Comparison of ENCODE assay signal across 9 cellular contexts in the genomic region with DNA sequence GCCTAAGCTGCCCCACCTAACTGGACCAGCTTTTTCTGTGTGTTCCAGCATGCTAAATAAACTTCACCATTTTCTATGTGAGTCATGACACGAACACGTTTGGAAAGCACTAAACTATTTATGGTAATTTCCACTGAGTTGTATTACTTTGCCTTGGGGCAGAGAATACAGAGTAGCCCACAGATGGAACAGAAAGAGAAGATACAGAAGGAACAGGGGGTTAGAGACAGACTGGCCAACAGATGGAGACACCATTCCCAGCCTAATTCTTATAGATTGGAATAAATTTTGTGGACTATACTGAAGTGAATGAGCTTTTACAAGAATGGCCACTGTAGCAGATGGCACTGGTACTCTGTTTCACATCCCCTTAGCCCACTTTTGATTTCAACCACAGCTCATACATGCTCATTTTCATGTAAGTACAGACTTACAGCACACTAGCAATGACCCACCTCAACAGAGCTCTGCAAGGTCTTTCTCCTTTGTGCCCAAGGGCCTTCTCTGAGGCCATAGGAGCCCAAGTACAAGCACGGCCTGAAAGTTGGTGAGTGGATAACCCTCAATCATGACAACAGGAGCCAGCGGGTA. TPM values are rescaled to one million over a fixed set of nuclear protein-coding genes. Genes with fewer than 3 reads are reported as not detected.
DNase-seq lines count a peak whose midpoint lies in the region; ATAC-seq, FAIRE-seq and TF ChIP-seq lines count a peak whose summit lies in the region.
"Had no signal": no experiment of that assay in that cellular context is flagged by ENCODE, and none has a peak within 500 bp of the region (broad histone marks: within the 10 kb centered on the region; RNA-seq: fewer than 3 reads in every experiment).

No MANE protein-coding gene starts in this region.

- intact Hi-C loops in IMR-90 (cut with micrococcal nuclease), result no loop called here
- intact Hi-C loops in posterior cingulate gyrus (cut with DNase I), result no loop called here

- no peaks in the 10 kb centered on the region; the same call in 1 of the 2 replicates for H3K9me3 ChIP-seq in IMR-90 (ENCODE audit: control insufficient read depth, insufficient read depth, low read length)
- H3K9me3 ChIP-seq in neuronal stem cell (replicated peaks in 1 of 2; ENCODE audit: control insufficient read depth in 2 of 2, insufficient read depth in 1 of 2, low read depth in 1 of 2, low read length in 2 of 2), result no peaks in the 10 kb centered on the region
- H3K9me3 ChIP-seq: lower lobe of right lung had no signal

- H3F3A ChIP-seq in GM23338 (replicated peaks; ENCODE audit: low read depth), result no peaks in the 10 kb centered on the region

- peak overlapping the region; percentile 93 for H2BK5ac ChIP-seq in IMR-90 (ENCODE audit: low read depth, low read length, poor library complexity, severe bottlenecking)
- no peak overlapping the region for H2BK5ac ChIP-seq in neuronal stem cell (ENCODE audit: low read length)

- H3K14ac ChIP-seq in IMR-90 (replicated peaks; ENCODE audit: low read depth, low read length) (peak overlapping the region; percentile 92), neuronal stem cell (ENCODE audit: low read length) (no peak overlapping the region)

- POLR2A ChIA-PET in IMR-90 (lab: Charles Lee; ENCODE audit: unreplicated experiment), result no interaction called here

- no peak overlapping the region for H3K4me2 ChIP-seq in GM23338
- peak overlapping the region; percentile 18 for H3K4me2 ChIP-seq in IMR-90 (ENCODE audit: low read depth, low read length)
- H3K4me2 ChIP-seq in neuronal stem cell (ENCODE audit: insufficient read depth, low read length, poor library complexity, severe bottlenecking), result no peak overlapping the region

- TF ChIP-seq RAD21 in IMR-90 (IDR thresholded peaks at IDR 0.05; ENCODE audit: low read length), result no peak

- H3K4me3 ChIP-seq in GM23338 (no peak overlapping the region), IMR-90 (ENCODE audit: insufficient read depth, low read depth, low read length) (no peak overlapping the region), neuronal stem cell (ENCODE audit: low read length in 2 of 2) (no peak overlapping the region)
- H3K4me3 ChIP-seq: lower lobe of right lung had no signal

- H3K9me3 Mint-ChIP-seq in GM23338 (no peaks in the 10 kb centered on the region; the same call in 2 of the 3 replicates), glutamatergic neuron (ENCODE audit: unreplicated experiment) (peaks cover 3% of the 10 kb centered on the region)

- H3K4me3 Mint-ChIP-seq in GM23338 (no peak overlapping the region), glutamatergic neuron (ENCODE audit: unreplicated experiment) (no peak overlapping the region)

- H2BK12ac ChIP-seq in neuronal stem cell (ENCODE audit: low read length), result no peak overlapping the region

- peak overlapping the region; percentile 99 for H2BK20ac ChIP-seq in IMR-90 (ENCODE audit: low read depth, low read length)

- H3K23ac ChIP-seq in IMR-90 (ENCODE audit: low read depth, low read length) (peak overlapping the region; percentile 89), neuronal stem cell (ENCODE audit: low read depth, low read length, poor library complexity) (no peak overlapping the region)

- no peaks in the 10 kb centered on the region for H3K79me2 ChIP-seq in GM23338 (replicated peaks; ENCODE audit: insufficient read depth)

- FAIRE-seq in GM18507 (lab: Jason Lieb, UNC), result peak; percentile 94

- ATAC-seq in GM23338 (no peak), IMR-90 (ENCODE audit: low read depth) (peak; percentile 95)

- no CpG with 5 or more reads among the region's 4 CpGs for WGBS in IMR-90 (ENCODE audit: extremely low coverage in 2 of 2, insufficient read length in 1 of 2), 2 experiments
- WGBS in neuronal stem cell (ENCODE audit: extremely low coverage in 2 of 2, insufficient read length in 2 of 2, insufficient replicate concordance in 1 of 2), 2 donors, result no CpG with 5 or more reads among the region's 4 CpGs

- H2BK120ac ChIP-seq in IMR-90 (ENCODE audit: low read depth, low read length), result peak overlapping the region; percentile 96
- H2BK120ac ChIP-seq in neuronal stem cell (ENCODE audit: low read depth, low read length), result no peak overlapping the region

- H2BK15ac ChIP-seq in IMR-90 (ENCODE audit: low read depth, low read length) (peak overlapping the region; percentile 89; the same call in 2 of the 3 replicates), neuronal stem cell (ENCODE audit: low read length) (no peak overlapping the region)

- H3K9ac ChIP-seq in IMR-90 (ENCODE audit: low read depth, low read length), result no peak overlapping the region; the same call in 1 of the 2 replicates
- H3K9ac ChIP-seq in neuronal stem cell (ENCODE audit: low read depth, low read length, poor library complexity), result no peak overlapping the region

- in situ Hi-C loops in IMR-90 (cut with MboI; ENCODE audit: low sequenced_read_pairs), result no loop called here

- no peak for TF ChIP-seq POLR2A in IMR-90 (IDR thresholded peaks at IDR 0.05; ENCODE audit: low read depth, low read length)

- H4K8ac ChIP-seq in IMR-90 (ENCODE audit: low read depth in 2 of 2, low read length in 2 of 2), result peak overlapping the region; percentile 82 to 85
- no peak overlapping the region for H4K8ac ChIP-seq in neuronal stem cell (ENCODE audit: low read depth, low read length)

- dilution Hi-C loops in IMR-90 (cut with HindIII; ENCODE audit: low sequenced_read_pairs, unreplicated experiment), result no loop called here

- H3K27ac Mint-ChIP-seq in GM23338 (no peak overlapping the region), glutamatergic neuron (ENCODE audit: unreplicated experiment) (peak overlapping the region; percentile 63)

- H4K5ac ChIP-seq in IMR-90 (ENCODE audit: low read depth, low read length), result peak overlapping the region; percentile 56

- H4K91ac ChIP-seq in IMR-90 (ENCODE audit: insufficient read depth, low read depth, low read length) (peak overlapping the region; percentile 93), neuronal stem cell (ENCODE audit: low read depth, low read length, poor library complexity) (no peak overlapping the region)

- H2AK5ac ChIP-seq in IMR-90 (ENCODE audit: low read depth, low read length) (peak overlapping the region; percentile 85), neuronal stem cell (ENCODE audit: low read depth, low read length) (no peak overlapping the region)

- DNase-seq in GM18507 (ENCODE audit: extremely low spot score, insufficient read length, low read depth), result no peak
- no peak for DNase-seq in GM23338 (ENCODE audit: low spot score)
- peak; percentile 78 for DNase-seq in IMR-90
- DNase-seq in glutamatergic neuron, result no peak
- no peak for DNase-seq in posterior cingulate gyrus
- DNase-seq in neuronal stem cell (ENCODE audit: low spot score), result no peak
- DNase-seq in activated CD8-positive, alpha-beta memory T cell treated with anti-CD3 and anti-CD28 coated beads for 24 hours, result no peak
- no peak for DNase-seq in midbrain (lab: John Stamatoyannopoulos, UW)
- DNase-seq: lower lobe of right lung had no signal

- no peaks in the 10 kb centered on the region for H3K9me2 ChIP-seq in GM23338 (ENCODE audit: insufficient read depth)

- H3K36me3 Mint-ChIP-seq in GM23338 (ENCODE audit: low read depth) (peaks cover 2% of the 10 kb centered on the region; the same call in 2 of the 3 replicates), glutamatergic neuron (ENCODE audit: unreplicated experiment) (peaks cover 12% of the 10 kb centered on the region)

- H3K56ac ChIP-seq in IMR-90 (ENCODE audit: extremely low read depth, insufficient read depth, low read length), result peak overlapping the region; percentile 37; the same call in 1 of the 2 replicates

- peaks cover 4% of the 10 kb centered on the region for H3K27me3 Mint-ChIP-seq in GM23338 (ENCODE audit: insufficient read depth, low read depth, poor library complexity)
- peaks cover 2% of the 10 kb centered on the region for H3K27me3 Mint-ChIP-seq in glutamatergic neuron (ENCODE audit: unreplicated experiment)

- CTCF ChIA-PET in IMR-90 (lab: Yijun Ruan, JAX), result interaction anchor here (0.6 to 1.6 kb wide), 2 partner anchors 70 to 76 kb away, joined by 3 to 6 read pairs; no protein-coding TSS in a partner anchor

- H3K18ac ChIP-seq in IMR-90 (ENCODE audit: low read depth, low read length), result peak overlapping the region; percentile 87
- H3K18ac ChIP-seq in neuronal stem cell (ENCODE audit: low read length), result no peak overlapping the region

- H3K4me1 Mint-ChIP-seq in GM23338, result peaks cover 3% of the 10 kb centered on the region; the same call in 2 of the 3 replicates
- peaks cover 6% of the 10 kb centered on the region for H3K4me1 Mint-ChIP-seq in glutamatergic neuron (ENCODE audit: low read depth, unreplicated experiment)

- H2AFZ ChIP-seq in GM23338 (0 out of 2 replicates have a peak overlapping the region, but pooled peaks have one; percentile 32), IMR-90 (replicated peaks; ENCODE audit: low read length, poor library complexity) (peak overlapping the region; percentile 81), neuronal stem cell (ENCODE audit: low read length) (no peak overlapping the region)

- peak overlapping the region; percentile 73 for H2AK9ac ChIP-seq in IMR-90 (replicated peaks; ENCODE audit: low read depth, low read length, poor library complexity)

- H3K27ac ChIP-seq in GM23338 (ENCODE audit: low read depth) (no peak overlapping the region), IMR-90 (ENCODE audit: insufficient read depth, low read length) (peak overlapping the region; percentile 70), neuronal stem cell (replicated peaks; ENCODE audit: low read length) (no peak overlapping the region)
- H3K27ac ChIP-seq: lower lobe of right lung had no signal

- peaks cover 6% of the 10 kb centered on the region for H3K9me1 ChIP-seq in IMR-90 (ENCODE audit: insufficient read depth, low read length)

- no TSS peak for BruUV-seq in IMR-90 (replicated peaks; lab: Mats Ljungman, UMichigan)

- no peaks in the 10 kb centered on the region for H4K20me1 ChIP-seq in GM23338 (replicated peaks; ENCODE audit: insufficient read depth)
- H4K20me1 ChIP-seq in IMR-90 (ENCODE audit: insufficient read depth, low read length), result no peaks in the 10 kb centered on the region

- H3K4me1 ChIP-seq in GM23338 (ENCODE audit: insufficient read depth) (0 out of 2 replicates have a peak, but pooled peaks cover 1% of the 10 kb centered on the region), IMR-90 (ENCODE audit: control insufficient read depth, insufficient read depth, low read length) (peaks cover 15% of the 10 kb centered on the region), neuronal stem cell (ENCODE audit: control insufficient read depth in 2 of 2, insufficient read depth in 1 of 2, low read depth in 1 of 2, low read length in 2 of 2) (no peaks in the 10 kb centered on the region)
- H3K4me1 ChIP-seq: lower lobe of right lung had no signal

- H3K36me3 ChIP-seq in GM23338 (ENCODE audit: insufficient read depth) (no peaks in the 10 kb centered on the region), IMR-90 (ENCODE audit: control insufficient read depth, insufficient read depth, low read length) (no peaks in the 10 kb centered on the region), neuronal stem cell (replicated peaks in 1 of 2; ENCODE audit: control insufficient read depth in 2 of 2, insufficient read depth in 2 of 2, low read length in 2 of 2) (no peaks in the 10 kb centered on the region)
- H3K36me3 ChIP-seq: lower lobe of right lung had no signal

- H3K79me1 ChIP-seq in IMR-90 (ENCODE audit: low read depth in 1 of 2, low read length in 2 of 2) (0 out of 4 replicates have a peak, but pooled peaks cover 0 to 4% of the 10 kb centered on the region in 2 experiments), neuronal stem cell (ENCODE audit: low read depth, low read length) (no peaks in the 10 kb centered on the region)

- H3K4ac ChIP-seq in IMR-90 (ENCODE audit: low read depth, low read length), result peak overlapping the region; percentile 91
- no peak overlapping the region for H3K4ac ChIP-seq in neuronal stem cell (ENCODE audit: low read length)

- TF ChIP-seq CTCF in GM23338 (conservative IDR thresholded peaks at IDR 0.05; ENCODE audit: low read depth in 2 of 2) (no peak), IMR-90 (conservative IDR thresholded peaks at IDR 0.05; ENCODE audit: low read depth, low read length) (no peak), glutamatergic neuron (IDR thresholded peaks at IDR 0.05; ENCODE audit: partially characterized antibody, unreplicated experiment) (no peak)

- H3K27me3 ChIP-seq in GM23338 (ENCODE audit: insufficient read depth) (no peaks in the 10 kb centered on the region), IMR-90 (ENCODE audit: control insufficient read depth, insufficient read depth, low read length) (no peaks in the 10 kb centered on the region), neuronal stem cell (ENCODE audit: control insufficient read depth in 3 of 3, insufficient read depth in 3 of 3, low read depth in 1 of 3, low read length in 3 of 3) (no peaks in the 10 kb centered on the region)

RNA-seq across cellular contexts. Expression of a gene that starts 13.1 kb away (rescaled TPM):
- 19.8 and 27.0 TPM in 2 replicates for total RNA-seq in GM23338 (2014; rRNA removed; shearing (Covaris generic))
- 22.5 and 29.8 TPM in 2 replicates for polyA plus RNA-seq in GM23338 (2016; fragmentation: Nextera tagmentation; extraction: Ambion mirVana)
- total RNA-seq in IMR-90 (2012; rRNA removed), result 7.5 and 11.7 TPM in 2 replicates
- 12.0 and 16.8 TPM in 2 replicates for polyA plus RNA-seq in IMR-90 (2012; rRNA removed)
- polyA plus RNA-seq in IMR-90 (2012; cell fraction: cytosol; rRNA removed), result 6.8 and 12.6 TPM in 2 replicates
- polyA plus RNA-seq in IMR-90 (2012; cell fraction: nucleus; rRNA removed; ENCODE audit: low replicate concordance), result 4.9 and 12.9 TPM in 2 replicates
- total RNA-seq in glutamatergic neuron (ENCODE audit: unreplicated experiment), result 21.6 TPM
- polyA plus RNA-seq in neuronal stem cell (2013, experiment 1 of 2), result 15.8 TPM
- polyA plus RNA-seq in neuronal stem cell (2013, experiment 2 of 2), result 16.2 TPM

RNA-seq across cellular contexts. Expression of a gene that starts 26.8 kb away (rescaled TPM):
- 0.12 and 0.24 TPM in 2 replicates for total RNA-seq in GM23338 (2014; rRNA removed; shearing (Covaris generic))
- polyA plus RNA-seq in GM23338 (2016; fragmentation: Nextera tagmentation; extraction: Ambion mirVana) (0.05 and 0.06 TPM in 2 replicates), IMR-90 (2012; rRNA removed) (under 0.01 and 0.02 TPM in 2 replicates)
- total RNA-seq in IMR-90 (2012; rRNA removed) (under 0.01 TPM in 2 replicates), glutamatergic neuron (ENCODE audit: unreplicated experiment) (0.37 TPM)
- 0.01 TPM in 1 of 2 replicates, not detected in the other for polyA plus RNA-seq in IMR-90 (2012; cell fraction: cytosol; rRNA removed)
- 0.02 and 0.09 TPM in 2 replicates for polyA plus RNA-seq in IMR-90 (2012; cell fraction: nucleus; rRNA removed; ENCODE audit: low replicate concordance)
- 0.04 TPM for polyA plus RNA-seq in neuronal stem cell (2013, experiment 1 of 2)
- 0.03 TPM for polyA plus RNA-seq in neuronal stem cell (2013, experiment 2 of 2)

RNA-seq across cellular contexts. Expression of a gene that starts 38.4 kb away (rescaled TPM):
- 0.28 TPM in 1 of 2 replicates, not detected in the other for total RNA-seq in GM23338 (2014; rRNA removed; shearing (Covaris generic))
- polyA plus RNA-seq in GM23338 (2016; fragmentation: Nextera tagmentation; extraction: Ambion mirVana) (0.31 and 0.40 TPM in 2 replicates), IMR-90 (2012; rRNA removed) (0.05 and 0.70 TPM in 2 replicates)
- total RNA-seq in IMR-90 (2012; rRNA removed) (not detected in 2 replicates), glutamatergic neuron (ENCODE audit: unreplicated experiment) (not detected)
- polyA plus RNA-seq in IMR-90 (2012; cell fraction: cytosol; rRNA removed), result 0.01 TPM in 2 replicates
- polyA plus RNA-seq in IMR-90 (2012; cell fraction: nucleus; rRNA removed; ENCODE audit: low replicate concordance), result not detected in 2 replicates
- polyA plus RNA-seq in neuronal stem cell (2013, experiment 1 of 2), result not detected
- polyA plus RNA-seq in neuronal stem cell (2013, experiment 2 of 2), result not detected
